8 cellular contexts compared by ENCODE assay signal in genomic region chr19:19386373-19386869, GRCh38. TPM values are rescaled to one million over a fixed set of nuclear protein-coding genes. Genes with fewer than 3 reads are reported as not detected.
DNase-seq lines count a peak whose midpoint lies in the region; FAIRE-seq and TF ChIP-seq lines count a peak whose summit lies in the region.

No MANE protein-coding gene starts in this region.

- H3K36me3 ChIP-seq in GM23248 (ENCODE audit: low read depth) (no peaks in the 10 kb centered on the region), small intestine (ENCODE audit: control insufficient read depth in 2 of 2, insufficient read depth in 2 of 2, low read length in 2 of 2) (no peaks in the 10 kb centered on the region)

- H3K4me3 ChIP-seq in GM23248 (peak overlapping the region; percentile 99), WI38 (ENCODE audit: low read depth, low read length) (peak overlapping the region; percentile 93), fibroblast of villous mesenchyme (ENCODE audit: low read depth, low read length) (peak overlapping the region; percentile 92), small intestine (ENCODE audit: low read depth in 1 of 2, low read length in 2 of 2) (peak overlapping the region; percentile 85 to 90)

- no peaks in the 10 kb centered on the region for H3F3A ChIP-seq in GM23248 (ENCODE audit: insufficient read depth)

- H3K4me2 ChIP-seq in GM23248 (ENCODE audit: unreplicated experiment): peak overlapping the region; percentile 97

- TF ChIP-seq CTCF in WI38 (IDR thresholded peaks at IDR 0.05; ENCODE audit: low read depth, low read length) (no peak), fibroblast of villous mesenchyme (IDR thresholded peaks at IDR 0.05; ENCODE audit: insufficient read depth, low read depth, low read length) (peak; percentile 28)

- H3K4me1 ChIP-seq in GM23248 (ENCODE audit: insufficient read depth) (peaks cover 25% of the 10 kb centered on the region), small intestine (ENCODE audit: control insufficient read depth in 2 of 2, insufficient read depth in 1 of 2, low read depth in 1 of 2, low read length in 1 of 2) (peaks cover 6 to 13% of the 10 kb centered on the region in 2 donors)

- peak overlapping the region; percentile 74 for H2AFZ ChIP-seq in GM23248

- H3K9me3 ChIP-seq in GM23248 (ENCODE audit: low read depth) (no peaks in the 10 kb centered on the region), small intestine (ENCODE audit: control insufficient read depth, low read depth) (no peaks in the 10 kb centered on the region)

- in situ Hi-C loops in GM23248 (cut with MboI): no loop called here

- H3K9me2 ChIP-seq in GM23248 (ENCODE audit: insufficient read depth): no peaks in the 10 kb centered on the region

- WGBS in GM23248 (ENCODE audit: low coverage in 1 of 2, low lambda C conversion rate in 2 of 2, missing lambda C conversion rate in 2 of 2), 2 experiments: 1 to 3% methylated on average over 12 to 14 of the region's 14 CpGs
- WGBS in small intestine, 3 donors: 0 to 3% (median 0%) methylated on average over 14 of the region's 14 CpGs

- DNase-seq in GM23248 (peak; percentile 28), fibroblast of villous mesenchyme (ENCODE audit: low read depth) (no peak), small intestine (no peak), kidney tubule cell (ENCODE audit: low spot score) (no peak), NCI-H2227 treated with DMSO at 0.1 percent for 48 hours (lab: John Stamatoyannopoulos, UW) (no peak), GM19238 (ENCODE audit: insufficient read length, low spot score) (no peak), hippocampal formation (lab: John Stamatoyannopoulos, UW) (no peak)

- H3K27me3 ChIP-seq in GM23248 (replicated peaks; ENCODE audit: insufficient read depth) (no peaks in the 10 kb centered on the region), small intestine (ENCODE audit: control insufficient read depth in 2 of 2, insufficient read depth in 2 of 2, low read length in 2 of 2) (no peaks in the 10 kb centered on the region)

- peak overlapping the region; percentile 99 for H3K9ac ChIP-seq in GM23248

- peaks cover 64% of the 10 kb centered on the region for H3K79me2 ChIP-seq in GM23248 (ENCODE audit: insufficient read depth)

- H4K20me1 ChIP-seq in GM23248 (ENCODE audit: insufficient read depth): no peaks in the 10 kb centered on the region

- H3K27ac ChIP-seq in GM23248: peak overlapping the region; percentile 55
- peak overlapping the region; percentile 93 to 97 for H3K27ac ChIP-seq in small intestine (ENCODE audit: low read depth in 1 of 2, low read length in 1 of 2)

- no peak for FAIRE-seq in small intestine (lab: Jason Lieb, UNC)

RNA-seq across cellular contexts. Expression of gene GATAD2A, which starts 19.1 kb away (rescaled TPM):
- total RNA-seq in GM23248 (2014; rRNA removed; shearing (Covaris generic)): 42.7 and 52.1 TPM in 2 replicates
- 13.9 and 15.4 TPM in 2 replicates for polyA plus RNA-seq in GM23248 (2016; fragmentation: Nextera tagmentation; extraction: Ambion mirVana)
- 44.5 and 57.0 TPM in 2 replicates for total RNA-seq in fibroblast of villous mesenchyme
- 10 to 100 TPM; 25.9 to 36.5 (median 29.5) TPM for polyA plus RNA-seq in small intestine
